Comparison of ENCODE assay signal across 8 cellular contexts in the genomic region with DNA sequence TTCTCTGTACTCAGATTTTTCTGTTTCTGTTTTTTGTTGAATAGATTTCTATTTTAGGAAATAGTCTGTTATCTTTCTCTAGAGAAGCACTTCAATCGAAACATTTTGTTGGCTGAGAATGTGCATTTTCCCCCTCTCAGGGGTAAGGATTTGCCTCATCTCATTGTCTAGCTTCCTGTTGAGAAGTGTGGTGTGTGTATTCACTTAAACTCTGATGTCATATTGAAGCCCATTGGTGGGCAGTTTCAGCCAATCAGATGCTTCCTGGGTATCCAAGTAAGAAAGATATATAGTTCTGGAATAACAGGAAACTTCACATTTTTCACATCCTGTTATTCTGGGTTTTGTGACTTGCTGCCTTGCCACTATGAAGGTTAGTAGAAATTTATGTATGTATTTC.
A peak's percentile ranks its signal among the peaks of the same experiment; 100 is the strongest.
DNase-seq lines count a peak whose midpoint lies in the region; ATAC-seq and TF ChIP-seq lines count a peak whose summit lies in the region.

No MANE protein-coding gene starts in this region.

- TF ChIP-seq CTCF in fibroblast of the aortic adventitia (IDR thresholded peaks at IDR 0.05; ENCODE audit: insufficient read depth, low read length), result no peak

- H3K9ac ChIP-seq in skeletal muscle satellite cell (ENCODE audit: low read depth, low read length), result peak overlapping the region; percentile 52

- DNase-seq in CD1c-positive myeloid dendritic cell (ENCODE audit: extremely low spot score), result peak; percentile 70
- DNase-seq in SK-MEL-5 (ENCODE audit: low read depth, low spot score), result peak; percentile 64
- DNase-seq in fibroblast of the aortic adventitia (ENCODE audit: low read depth), result peak; percentile 97
- no peak for DNase-seq in NCI-H2227 (lab: John Stamatoyannopoulos, UW; ENCODE audit: unreplicated experiment)
- no peak for DNase-seq in iPS-NIHi7 (ENCODE audit: extremely low spot score)

- peak overlapping the region; percentile 82 for H3K4me2 ChIP-seq in skeletal muscle satellite cell (ENCODE audit: low read length)

- peaks cover 28% of the 10 kb centered on the region for H3K4me1 ChIP-seq in skeletal muscle satellite cell (ENCODE audit: control insufficient read depth, insufficient read depth, low read length)

- peak overlapping the region; percentile 3 for H3K4me3 ChIP-seq in fibroblast of the aortic adventitia (ENCODE audit: low read depth, low read length)
- peak overlapping the region; percentile 61 for H3K4me3 ChIP-seq in skeletal muscle satellite cell (ENCODE audit: low read length)

- ATAC-seq in GM19025 (IDR thresholded peaks at IDR 0.05; ENCODE audit: low read depth, unreplicated experiment) (peak; percentile 47), HG03108 (IDR thresholded peaks at IDR 0.05; ENCODE audit: unreplicated experiment) (peak; percentile 56)

- peaks cover 4% of the 10 kb centered on the region for H3K36me3 ChIP-seq in skeletal muscle satellite cell (ENCODE audit: insufficient read depth, low read length)

- in situ Hi-C loops in SK-MEL-5 (cut with HindIII; ENCODE audit: low pct_unique_long_range_greater_than_20kb, low sequenced_read_pairs), result no loop called here

- no peaks in the 10 kb centered on the region for H3K9me3 ChIP-seq in skeletal muscle satellite cell (replicated peaks; ENCODE audit: low read length)

- no peaks in the 10 kb centered on the region for H3K27me3 ChIP-seq in skeletal muscle satellite cell (ENCODE audit: control insufficient read depth, insufficient read depth, low read length)

Comparison
In these comparisons a context has a peak if more than half of its experiments do, and no peak if none do; other contexts are left out.
1. DNase-seq: peak in CD1c-positive myeloid dendritic cell (single experiment), SK-MEL-5 (single experiment) and fibroblast of the aortic adventitia (single experiment); none in NCI-H2227 (single experiment) and iPS-NIHi7 (single experiment).